29 cellular contexts compared by ENCODE assay signal in genomic region chr22:19330865-19331418, GRCh38.
"Had no signal": no experiment of that assay in that cellular context is flagged by ENCODE, and none has a peak within 500 bp of the region (broad histone marks: within the 10 kb centered on the region; RNA-seq: fewer than 3 reads in every experiment).

No MANE protein-coding gene starts in this region.

- DNase-seq: activated CD4-positive, alpha-beta T cell treated with anti-CD3 and anti-CD28 coated beads for 1 hour; activated CD4-positive, alpha-beta T cell treated with anti-CD3 and anti-CD28 coated beads, Interleukin-2, amount 50 U/mL, for 1 hour; activated CD8-positive, alpha-beta T cell treated with anti-CD3 and anti-CD28 coated beads for 36 hours; activated T-cell treated with anti-CD3 and anti-CD28 coated beads, Interleukin-2, amount 50 U/mL, for 4 hours; anterior cingulate cortex; cerebellar nuclear complex; colonic mucosa; effector CD8-positive, alpha-beta T cell; erythroblast; left cardiac atrium; naive B cell; nephron progenitor cell; pancreas; stimulated activated CD4-positive, alpha-beta T cell treated with anti-CD3 and anti-CD28 coated beads, Interleukin-1b, Interleukin-23, amount 100 ng/mL, for 48 hours; stimulated activated naive CD4-positive, alpha-beta T cell treated with Interleukin-2 at 50 U/mL for 16 hours; T-helper 17 cell; T1000 had no signal

- ATAC-seq: activated CD8-positive, alpha-beta T cell treated with anti-CD3 and anti-CD28 coated beads for 36 hours; activated T-cell treated with anti-CD3 and anti-CD28 coated beads, Interleukin-2, amount 50 U/mL, for 4 hours; gastroesophageal sphincter; left cardiac atrium; pancreas; T-helper 17 cell; WTC11 had no signal

- H3K79me2 ChIP-seq: hepatocyte had no signal

- H3K4me3 ChIP-seq: cardiac muscle cell, colonic mucosa, gastroesophageal sphincter, hepatocyte, pancreas, right atrium auricular region, smooth muscle cell, tibial nerve had no signal

- H3K27ac ChIP-seq: cardiac muscle cell, colonic mucosa, gastroesophageal sphincter, hepatocyte, pancreas, right atrium auricular region, tibial nerve had no signal

- H3K27ac Mint-ChIP-seq: activated CD8-positive, alpha-beta T cell treated with anti-CD3 and anti-CD28 coated beads for 36 hours; activated naive CD4-positive, alpha-beta T cell treated with anti-CD3 and anti-CD28 coated beads, Interleukin-2, amount 50 U/mL, for 24 hours; activated T-helper 2 cell treated with anti-CD3 and anti-CD28 coated beads, Interferon-gamma antibody, Interleukin-2, Interleukin-4, amounts not matched to agents 10 μg/mL and 5 μg/mL and 100 μg/mL, durations not matched to agents 14 hours and 24 hours and 36 hours; mesothelial cell of epicardium; nephron progenitor cell; T-helper 17 cell; WTC11 had no signal

- H3K4me3 Mint-ChIP-seq: activated CD8-positive, alpha-beta T cell treated with anti-CD3 and anti-CD28 coated beads for 36 hours; activated naive CD4-positive, alpha-beta T cell treated with anti-CD3 and anti-CD28 coated beads, Interleukin-2, amount 50 U/mL, for 24 hours; activated T-cell treated with anti-CD3 and anti-CD28 coated beads, Interleukin-2, amount 50 U/mL, for 4 hours; mesothelial cell of epicardium; nephron progenitor cell; T-helper 17 cell; WTC11 had no signal

- H3K4me1 Mint-ChIP-seq: activated naive CD4-positive, alpha-beta T cell treated with anti-CD3 and anti-CD28 coated beads, Interleukin-2, amount 50 U/mL, for 24 hours; mesothelial cell of epicardium; naive B cell; nephron progenitor cell; T-helper 17 cell; WTC11 had no signal

- H3K27me3 Mint-ChIP-seq: activated CD8-positive, alpha-beta T cell treated with anti-CD3 and anti-CD28 coated beads for 36 hours; activated naive CD4-positive, alpha-beta T cell treated with anti-CD3 and anti-CD28 coated beads, Interleukin-2, amount 50 U/mL, for 24 hours; naive B cell; T-helper 17 cell had no signal

- H3K4me1 ChIP-seq: colonic mucosa, gastroesophageal sphincter, pancreas, right atrium auricular region, tibial nerve had no signal

- H3K27me3 ChIP-seq: cardiac muscle cell, colonic mucosa, gastroesophageal sphincter, hepatocyte, pancreas, right atrium auricular region, tibial nerve had no signal

- H3K4me2 ChIP-seq: hepatocyte, smooth muscle cell had no signal

- H3K9me3 ChIP-seq: colonic mucosa, pancreas had no signal

- FAIRE-seq: endometrium, keratinocyte, pancreas had no signal

- H2AFZ ChIP-seq: hepatocyte had no signal
